ENCODE assay signal across 36 cellular contexts in genomic region chr7:77716804-77717203, GRCh38.
"Had no signal": no experiment of that assay in that cellular context is flagged by ENCODE, and none has a peak within 500 bp of the region (broad histone marks: within the 10 kb centered on the region; RNA-seq: fewer than 3 reads in every experiment).

No MANE protein-coding gene starts in this region.

- H3K27me3 ChIP-seq: ascending aorta, cardiac muscle cell had no signal

- H3K9me3 ChIP-seq: ascending aorta had no signal

- H3K27me3 Mint-ChIP-seq: activated CD4-positive, alpha-beta memory T cell treated with anti-CD3 and anti-CD28 coated beads for 36 hours; activated CD4-positive, alpha-beta T cell treated with anti-CD3 and anti-CD28 coated beads, Interleukin-2, amount 10 ng/mL, durations not matched to agents 24 days and 14 days; activated CD8-positive, alpha-beta T cell treated with anti-CD3 and anti-CD28 coated beads for 36 hours; activated naive CD4-positive, alpha-beta T cell treated with anti-CD3 and anti-CD28 coated beads, Interleukin-2, amount 10 ng/mL, durations not matched to agents 7 days and 5 days; activated naive CD4-positive, alpha-beta T cell treated with anti-CD3 and anti-CD28 coated beads, Interleukin-2, amount 50 U/mL, for 24 hours; activated naive CD8-positive, alpha-beta T cell; activated naive CD8-positive, alpha-beta T cell treated with anti-CD3 and anti-CD28 coated beads, Interleukin-2, amount 10 ng/mL, durations not matched to agents 7 days and 5 days; activated naive CD8-positive, alpha-beta T cell treated with anti-CD3 and anti-CD28 coated beads, Interleukin-2, amount 50 U/mL, for 24 hours; brain; central memory CD8-positive, alpha-beta T cell had no signal

- H3K9me3 Mint-ChIP-seq: activated CD4-positive, alpha-beta memory T cell treated with anti-CD3 and anti-CD28 coated beads for 36 hours; activated CD4-positive, alpha-beta T cell treated with anti-CD3 and anti-CD28 coated beads, Interleukin-2, amount 10 ng/mL, durations not matched to agents 24 days and 14 days; activated CD8-positive, alpha-beta T cell treated with anti-CD3 and anti-CD28 coated beads for 36 hours; activated naive CD4-positive, alpha-beta T cell treated with anti-CD3 and anti-CD28 coated beads, Interleukin-2, amount 10 ng/mL, durations not matched to agents 7 days and 5 days; activated naive CD4-positive, alpha-beta T cell treated with anti-CD3 and anti-CD28 coated beads, Interleukin-2, amount 50 U/mL, for 24 hours; activated naive CD8-positive, alpha-beta T cell treated with anti-CD3 and anti-CD28 coated beads, Interleukin-2, amount 10 ng/mL, durations not matched to agents 7 days and 5 days; activated naive CD8-positive, alpha-beta T cell treated with anti-CD3 and anti-CD28 coated beads, Interleukin-2, amount 50 U/mL, for 24 hours; activated T-helper 2 cell treated with anti-CD3 and anti-CD28 coated beads, Interferon-gamma antibody, Interleukin-2, Interleukin-4, amounts not matched to agents 10 μg/mL and 5 μg/mL and 100 μg/mL, durations not matched to agents 14 hours and 24 hours and 36 hours; central memory CD8-positive, alpha-beta T cell; T-helper 1 cell treated with Interleukin-12 subunit alpha and Interleukin-12 subunit beta and Interleukin-4 antibody, amounts not matched to agents 30 μg/mL and 1 μg/mL, for 36 hours; T-helper 2 cell treated with Interferon-gamma antibody and Interleukin-4, amounts not matched to agents 5 μg/mL and 100 μg/mL, for 36 hours had no signal

- H3K27ac ChIP-seq: ascending aorta, cardiac muscle cell, VCaP had no signal

- FAIRE-seq: bronchial epithelial cell, TTC549 had no signal

- ATAC-seq: activated CD8-positive, alpha-beta T cell treated with anti-CD3 and anti-CD28 coated beads for 36 hours; activated naive CD8-positive, alpha-beta T cell treated with anti-CD3 and anti-CD28 coated beads, Interleukin-2, amount 50 U/mL, for 24 hours had no signal

- H3K36me3 ChIP-seq: cardiac muscle cell had no signal

- DNase-seq: activated CD4-positive, alpha-beta memory T cell treated with anti-CD3 and anti-CD28 coated beads for 36 hours; activated CD4-positive, alpha-beta T cell treated with anti-CD3 and anti-CD28 coated beads for 4 hours; activated CD4-positive, alpha-beta T cell treated with anti-CD3 and anti-CD28 coated beads, Interleukin-2, amount 50 U/mL, for 1 hour; activated CD4-positive, alpha-beta T cell treated with anti-CD3 and anti-CD28 coated beads, Interleukin-2, amount 50 U/mL, for 4 hours; activated CD4-positive, CD25-positive, alpha-beta regulatory T cell treated with anti-CD3 and anti-CD28 coated beads, Interleukin-2, amount 50 U/mL, for 72 hours; activated CD8-positive, alpha-beta memory T cell treated with anti-CD3 and anti-CD28 coated beads, Interleukin-2, amount 50 U/mL, for 4 hours; activated CD8-positive, alpha-beta T cell treated with anti-CD3 and anti-CD28 coated beads for 36 hours; activated effector memory CD4-positive, alpha-beta T cell treated with Interleukin-2 at 50 U/mL for 16 hours; activated gamma-delta T cell; activated naive CD4-positive, alpha-beta T cell treated with anti-CD3 and anti-CD28 coated beads, Interleukin-2, amount 10 ng/mL, durations not matched to agents 7 days and 5 days; activated naive CD4-positive, alpha-beta T cell treated with Interleukin-2 at 50 U/mL for 16 hours; activated naive CD8-positive, alpha-beta T cell treated with anti-CD3 and anti-CD28 coated beads, Interleukin-2, amount 10 ng/mL, durations not matched to agents 7 days and 5 days; activated naive CD8-positive, alpha-beta T cell treated with anti-CD3 and anti-CD28 coated beads, Interleukin-2, amount 50 U/mL, for 24 hours; activated T-cell treated with anti-CD3 and anti-CD28 coated beads for 4 hours; activated T-cell treated with anti-CD3 and anti-CD28 coated beads, Interleukin-2, amount 50 U/mL, for 1 hour; activated T-cell treated with anti-CD3 and anti-CD28 coated beads, Interleukin-2, amount 50 U/mL, for 48 hours; amygdala; anterior cingulate cortex; caudate nucleus; cerebellar nuclear complex; T-helper 1 cell; T-helper 2 cell; T-helper 9 cell had no signal

- H3K4me3 Mint-ChIP-seq: activated CD4-positive, alpha-beta memory T cell treated with anti-CD3 and anti-CD28 coated beads for 36 hours; activated CD4-positive, alpha-beta T cell treated with anti-CD3 and anti-CD28 coated beads, Interleukin-2, amount 10 ng/mL, durations not matched to agents 24 days and 14 days; activated CD8-positive, alpha-beta T cell treated with anti-CD3 and anti-CD28 coated beads for 36 hours; activated naive CD4-positive, alpha-beta T cell treated with anti-CD3 and anti-CD28 coated beads, Interleukin-2, amount 10 ng/mL, durations not matched to agents 7 days and 5 days; activated naive CD4-positive, alpha-beta T cell treated with anti-CD3 and anti-CD28 coated beads, Interleukin-2, amount 50 U/mL, for 24 hours; activated naive CD8-positive, alpha-beta T cell; activated naive CD8-positive, alpha-beta T cell treated with anti-CD3 and anti-CD28 coated beads, Interleukin-2, amount 10 ng/mL, durations not matched to agents 7 days and 5 days; activated naive CD8-positive, alpha-beta T cell treated with anti-CD3 and anti-CD28 coated beads, Interleukin-2, amount 50 U/mL, for 24 hours; brain; central memory CD8-positive, alpha-beta T cell; T-helper 1 cell treated with Interleukin-12 subunit alpha and Interleukin-12 subunit beta and Interleukin-4 antibody, amounts not matched to agents 30 μg/mL and 1 μg/mL, for 36 hours; T-helper 2 cell treated with Interferon-gamma antibody and Interleukin-4, amounts not matched to agents 5 μg/mL and 100 μg/mL, for 36 hours had no signal

- H3K4me3 ChIP-seq: ascending aorta, cardiac muscle cell had no signal
